Comparison of ENCODE assay signal across 1 cellular context in genomic region chr21:33380483-33380998, GRCh38.
TF ChIP-seq lines count a peak whose summit lies in the region.

No MANE protein-coding gene starts in this region.

TF ChIP-seq in K562, 482 proteins besides CTCF, POLR2A, EP300 and RAD21 (continued from another document and continues in another):
- TF ChIP-seq CREM (IDR thresholded peaks at IDR 0.05; ENCODE audit: low read depth) (peak; percentile 52; the same call in 1 of the 2 replicates), CGGBP1 (CRISPR knock-in tag; IDR thresholded peaks at IDR 0.05) (no peak), ZNF24 (IDR thresholded peaks at IDR 0.05) (peak; percentile 13; the same call in 1 of the 2 replicates), ZNF3 (CRISPR knock-in tag; IDR thresholded peaks at IDR 0.05) (no peak), NR1H2 (CRISPR knock-in tag; IDR thresholded peaks at IDR 0.05) (no peak), PTBP1 (IDR thresholded peaks at IDR 0.05; ENCODE audit: low read depth, low read length) (no peak), WHSC1 (IDR thresholded peaks at IDR 0.05; ENCODE audit: low read length) (no peak), SAP30 (IDR thresholded peaks at IDR 0.05; ENCODE audit: borderline replicate concordance, insufficient read depth, low read depth, low read length, poor library complexity, severe bottlenecking) (no peak), ZNF76 (CRISPR knock-in tag; IDR thresholded peaks at IDR 0.05; ENCODE audit: borderline replicate concordance) (no peak), JUND (IDR thresholded peaks at IDR 0.05; ENCODE audit: borderline replicate concordance, low read depth, low read length) (peak; percentile 90), JUND (tag; IDR thresholded peaks at IDR 0.05; ENCODE audit: borderline replicate concordance, low read depth, low read length) (peak; percentile 64; the same call in 1 of the 3 replicates), FOXJ2 (tag; IDR thresholded peaks at IDR 0.05) (no peak), MCM3 (IDR thresholded peaks at IDR 0.05) (no peak), ZNF217 (CRISPR knock-in tag; IDR thresholded peaks at IDR 0.05) (no peak), PTTG1 (tag; IDR thresholded peaks at IDR 0.05; ENCODE audit: low read depth) (no peak), BRCA1 (IDR thresholded peaks at IDR 0.05) (no peak), BRCA1 (CRISPR knock-in tag; IDR thresholded peaks at IDR 0.05) (no peak), TAF15 (IDR thresholded peaks at IDR 0.05; ENCODE audit: low read depth, low read length) (no peak), TSC22D4 (tag; IDR thresholded peaks at IDR 0.05) (no peak), NFE2 (IDR thresholded peaks at IDR 0.05; ENCODE audit: low read depth) (no peak), SMARCA5 (IDR thresholded peaks at IDR 0.05) (no peak), CBFB (CRISPR knock-in tag; IDR thresholded peaks at IDR 0.05) (no peak), MIER1 (IDR thresholded peaks at IDR 0.05; ENCODE audit: low read depth) (no peak), MAZ (CRISPR knock-in tag; conservative IDR thresholded peaks at IDR 0.05 in 1 of 2, IDR thresholded peaks at IDR 0.05 in 1 of 2) (no peak), EHMT2 (IDR thresholded peaks at IDR 0.05) (no peak), ID3 (CRISPR knock-in tag; IDR thresholded peaks at IDR 0.05) (no peak), ID3 (tag; IDR thresholded peaks at IDR 0.05) (no peak), ZSCAN32 (CRISPR knock-in tag; IDR thresholded peaks at IDR 0.05) (no peak), ZFP36 (IDR thresholded peaks at IDR 0.05; ENCODE audit: low read depth, low read length, partially characterized antibody) (peak; percentile 68), NR2C2 (CRISPR knock-in tag; IDR thresholded peaks at IDR 0.05) (no peak), NR2C2 (tag; IDR thresholded peaks at IDR 0.05) (peak; percentile 41; the same call in 1 of the 2 replicates), MLLT1 (IDR thresholded peaks at IDR 0.05) (no peak), EGR1 (conservative IDR thresholded peaks at IDR 0.05) (peak; percentile 93), ZC3H4 (CRISPR knock-in tag; IDR thresholded peaks at IDR 0.05; ENCODE audit: borderline replicate concordance) (no peak), NFIX (CRISPR knock-in tag; IDR thresholded peaks at IDR 0.05; ENCODE audit: low read depth) (no peak), ZNF41 (CRISPR knock-in tag; conservative IDR thresholded peaks at IDR 0.05) (no peak), CUX1 (CRISPR knock-in tag; IDR thresholded peaks at IDR 0.05) (no peak), PKNOX1 (IDR thresholded peaks at IDR 0.05) (no peak), MYC (IDR thresholded peaks at IDR 0.05; ENCODE audit: low read depth, low read length) (no peak), MYC (CRISPR knock-in tag; IDR thresholded peaks at IDR 0.05; ENCODE audit: borderline replicate concordance, low read depth) (no peak), NFIC (IDR thresholded peaks at IDR 0.05) (no peak), CEBPB (tag; IDR thresholded peaks at IDR 0.05) (no peak), ZBTB1 (CRISPR knock-in tag; IDR thresholded peaks at IDR 0.05; ENCODE audit: borderline replicate concordance, low read depth) (no peak), TARDBP (IDR thresholded peaks at IDR 0.05) (no peak), CBFA2T2 (conservative IDR thresholded peaks at IDR 0.05) (no peak), GABPA (tag; conservative IDR thresholded peaks at IDR 0.05; ENCODE audit: low read depth) (peak; percentile 58), ZNF561 (CRISPR knock-in tag; conservative IDR thresholded peaks at IDR 0.05) (no peak), ZNF589 (CRISPR knock-in tag; IDR thresholded peaks at IDR 0.05; ENCODE audit: low read depth) (0 out of 2 replicates have a peak, but pooled peaks have one; percentile 50), SMAD2 (IDR thresholded peaks at IDR 0.05; ENCODE audit: low read depth, low read length) (no peak), GATA2 (CRISPR knock-in tag; IDR thresholded peaks at IDR 0.05) (no peak), ARID3A (IDR thresholded peaks at IDR 0.05; ENCODE audit: borderline replicate concordance, low read depth, low read length) (no peak), MEIS2 (IDR thresholded peaks at IDR 0.05; ENCODE audit: partially characterized antibody) (no peak), ZBTB2 (IDR thresholded peaks at IDR 0.05) (peak; percentile 69; the same call in 1 of the 2 replicates), ELK1 (CRISPR knock-in tag; IDR thresholded peaks at IDR 0.05) (peak; percentile 95; the same call in 1 of the 2 replicates), KDM1A (IDR thresholded peaks at IDR 0.05) (peak; percentile 63 to 79; a peak in 3 of 4 replicates), SMARCE1 (IDR thresholded peaks at IDR 0.05) (peak; percentile 84), SRSF9 (IDR thresholded peaks at IDR 0.05; ENCODE audit: borderline replicate concordance, low read depth, low read length) (no peak), ZNF124 (CRISPR knock-in tag; IDR thresholded peaks at IDR 0.05) (no peak), THRAP3 (IDR thresholded peaks at IDR 0.05; ENCODE audit: borderline replicate concordance) (no peak), ETV1 (tag; conservative IDR thresholded peaks at IDR 0.05; ENCODE audit: low read depth) (peak; percentile 17; the same call in 1 of the 2 replicates), ZNF140 (CRISPR knock-in tag; IDR thresholded peaks at IDR 0.05) (no peak), XRCC4 (IDR thresholded peaks at IDR 0.05; ENCODE audit: extremely low read depth, insufficient read depth, insufficient read length) (no peak), MAFK (IDR thresholded peaks at IDR 0.05; ENCODE audit: low read length) (no peak), DLX4 (CRISPR knock-in tag; IDR thresholded peaks at IDR 0.05) (no peak), ARNT (IDR thresholded peaks at IDR 0.05) (no peak), SMAD3 (CRISPR knock-in tag; conservative IDR thresholded peaks at IDR 0.05) (no peak), STAG1 (CRISPR knock-in tag; IDR thresholded peaks at IDR 0.05; ENCODE audit: borderline replicate concordance) (no peak), ZKSCAN1 (IDR thresholded peaks at IDR 0.05; ENCODE audit: low read depth, low read length) (no peak), ELF2 (CRISPR knock-in tag; IDR thresholded peaks at IDR 0.05) (no peak), EWSR1 (IDR thresholded peaks at IDR 0.05; ENCODE audit: borderline replicate concordance, low read depth, partially characterized antibody) (no peak)
